In the genomic region with DNA sequence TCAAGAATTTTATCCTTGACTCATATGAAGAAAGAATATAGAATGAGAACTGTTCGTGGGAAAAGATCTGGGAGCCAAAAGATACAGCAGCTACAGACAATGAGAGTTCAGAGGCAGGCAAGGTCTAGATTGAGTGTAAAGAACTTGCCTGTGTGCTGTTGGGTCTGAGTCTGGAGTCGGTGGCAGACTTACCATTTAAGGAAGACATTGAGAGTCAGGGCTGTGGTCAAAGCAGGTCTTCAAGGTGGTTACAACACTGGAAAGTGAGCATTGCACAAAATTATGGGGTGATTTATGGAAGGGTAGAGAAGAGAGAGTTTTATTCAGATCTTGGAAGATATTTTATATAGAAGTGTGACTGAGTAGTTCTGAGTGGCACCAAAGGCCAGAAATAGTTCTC, we compare ENCODE assay signal across 25 cellular contexts.
DNase-seq lines count a peak whose midpoint lies in the region; ATAC-seq and TF ChIP-seq lines count a peak whose summit lies in the region.
"Had no signal": no experiment of that assay in that cellular context is flagged by ENCODE, and none has a peak within 500 bp of the region (broad histone marks: within the 10 kb centered on the region; RNA-seq: fewer than 3 reads in every experiment).

No MANE protein-coding gene starts in this region.

- H3K27ac Mint-ChIP-seq in activated naive CD8-positive, alpha-beta T cell treated with anti-CD3 and anti-CD28 coated beads, Interleukin-2, amount 10 ng/mL, durations not matched to agents 7 days and 5 days, result peak overlapping the region; percentile 36
- no peak overlapping the region for H3K27ac Mint-ChIP-seq in activated naive CD8-positive, alpha-beta T cell treated with anti-CD3 and anti-CD28 coated beads for 36 hours
- H3K27ac Mint-ChIP-seq in T-helper 17 cell, result peak overlapping the region; percentile 60
- H3K27ac Mint-ChIP-seq in progenitor cell of endocrine pancreas, result peak overlapping the region; percentile 9
- H3K27ac Mint-ChIP-seq: B cell, CD14-positive monocyte had no signal

- H3K36me3 Mint-ChIP-seq in activated naive CD8-positive, alpha-beta T cell treated with anti-CD3 and anti-CD28 coated beads, Interleukin-2, amount 10 ng/mL, durations not matched to agents 7 days and 5 days, result peaks cover 7% of the 10 kb centered on the region
- no peaks in the 10 kb centered on the region for H3K36me3 Mint-ChIP-seq in activated naive CD8-positive, alpha-beta T cell treated with anti-CD3 and anti-CD28 coated beads for 36 hours
- H3K36me3 Mint-ChIP-seq in T-helper 17 cell (ENCODE audit: low read depth), result no peaks in the 10 kb centered on the region
- no peaks in the 10 kb centered on the region for H3K36me3 Mint-ChIP-seq in progenitor cell of endocrine pancreas (ENCODE audit: insufficient read depth)
- H3K36me3 Mint-ChIP-seq: CD14-positive monocyte had no signal

- peaks cover 1% of the 10 kb centered on the region for H3K9me3 Mint-ChIP-seq in activated naive CD8-positive, alpha-beta T cell treated with anti-CD3 and anti-CD28 coated beads, Interleukin-2, amount 10 ng/mL, durations not matched to agents 7 days and 5 days
- peaks cover 1% of the 10 kb centered on the region for H3K9me3 Mint-ChIP-seq in activated naive CD8-positive, alpha-beta T cell treated with anti-CD3 and anti-CD28 coated beads for 36 hours
- H3K9me3 Mint-ChIP-seq in progenitor cell of endocrine pancreas (ENCODE audit: low read depth), result no peaks in the 10 kb centered on the region

- WGBS in esophagus muscularis mucosa, result 77% methylated on average over 2 of the region's 2 CpGs

- H3K4me1 ChIP-seq in esophagus muscularis mucosa, result no peaks in the 10 kb centered on the region

- POLR2A ChIA-PET in activated naive CD8-positive, alpha-beta T cell treated with anti-CD3 and anti-CD28 coated beads, Interleukin-2, amount 10 ng/mL, durations not matched to agents 7 days and 5 days (lab: Charles Lee), result no interaction called here

- peaks cover 25% of the 10 kb centered on the region for H3K4me1 Mint-ChIP-seq in activated naive CD8-positive, alpha-beta T cell treated with anti-CD3 and anti-CD28 coated beads, Interleukin-2, amount 10 ng/mL, durations not matched to agents 7 days and 5 days
- peaks cover 5% of the 10 kb centered on the region for H3K4me1 Mint-ChIP-seq in activated naive CD8-positive, alpha-beta T cell treated with anti-CD3 and anti-CD28 coated beads for 36 hours
- peaks cover 28% of the 10 kb centered on the region for H3K4me1 Mint-ChIP-seq in T-helper 17 cell
- H3K4me1 Mint-ChIP-seq in progenitor cell of endocrine pancreas (ENCODE audit: low read depth), result no peaks in the 10 kb centered on the region
- H3K4me1 Mint-ChIP-seq: B cell had no signal

- TF ChIP-seq POLR2A in esophagus muscularis mucosa (IDR thresholded peaks at IDR 0.05; ENCODE audit: low read depth), result no peak

- H3K36me3 ChIP-seq in esophagus muscularis mucosa, result no peaks in the 10 kb centered on the region

- H3K4me3 ChIP-seq in esophagus muscularis mucosa, result no peak overlapping the region
- H3K4me3 ChIP-seq: GM12878 had no signal

- H3K9me3 ChIP-seq in T-helper 17 cell (ENCODE audit: control insufficient read depth, low read length, poor library complexity, severe bottlenecking), result no peaks in the 10 kb centered on the region
- H3K9me3 ChIP-seq in esophagus muscularis mucosa, result no peaks in the 10 kb centered on the region

- intact Hi-C loops in esophagus muscularis mucosa (cut with DNase I), result no loop called here

- H3K27me3 Mint-ChIP-seq in activated naive CD8-positive, alpha-beta T cell treated with anti-CD3 and anti-CD28 coated beads, Interleukin-2, amount 10 ng/mL, durations not matched to agents 7 days and 5 days, result peaks cover 17% of the 10 kb centered on the region
- peaks cover 3% of the 10 kb centered on the region for H3K27me3 Mint-ChIP-seq in activated naive CD8-positive, alpha-beta T cell treated with anti-CD3 and anti-CD28 coated beads for 36 hours
- no peaks in the 10 kb centered on the region for H3K27me3 Mint-ChIP-seq in T-helper 17 cell
- no peaks in the 10 kb centered on the region for H3K27me3 Mint-ChIP-seq in progenitor cell of endocrine pancreas

- no peak for TF ChIP-seq EP300 in esophagus muscularis mucosa (IDR thresholded peaks at IDR 0.05)

- no peak for TF ChIP-seq CTCF in esophagus muscularis mucosa (IDR thresholded peaks at IDR 0.05)
- no peak for TF ChIP-seq CTCF in progenitor cell of endocrine pancreas (IDR thresholded peaks at IDR 0.05; ENCODE audit: unreplicated experiment)

- H3K27ac ChIP-seq in esophagus muscularis mucosa (replicated peaks in 1 of 4), result no peak overlapping the region
- H3K27ac ChIP-seq: KMS-11 had no signal

- no peak overlapping the region for H3K4me3 Mint-ChIP-seq in activated naive CD8-positive, alpha-beta T cell treated with anti-CD3 and anti-CD28 coated beads, Interleukin-2, amount 10 ng/mL, durations not matched to agents 7 days and 5 days
- no peak overlapping the region for H3K4me3 Mint-ChIP-seq in activated naive CD8-positive, alpha-beta T cell treated with anti-CD3 and anti-CD28 coated beads for 36 hours
- H3K4me3 Mint-ChIP-seq in T-helper 17 cell (no peak overlapping the region), progenitor cell of endocrine pancreas (ENCODE audit: low read depth) (no peak overlapping the region)
- H3K4me3 Mint-ChIP-seq: B cell, CD14-positive monocyte had no signal

- no peak for DNase-seq in activated naive CD8-positive, alpha-beta T cell treated with anti-CD3 and anti-CD28 coated beads, Interleukin-2, amount 10 ng/mL, durations not matched to agents 7 days and 5 days
- no peak for DNase-seq in activated naive CD8-positive, alpha-beta T cell treated with anti-CD3 and anti-CD28 coated beads for 36 hours
- no peak for DNase-seq in T-helper 17 cell
- peak; percentile 47 for DNase-seq in esophagus muscularis mucosa (ENCODE audit: extremely low spot score)
- no peak for DNase-seq in progenitor cell of endocrine pancreas (ENCODE audit: low spot score, unreplicated experiment)
- no peak for DNase-seq in HuH-7.5 (ENCODE audit: low spot score)
- no peak for DNase-seq in AML-193 (lab: John Stamatoyannopoulos, UW)
- DNase-seq in glomerular visceral epithelial cell (ENCODE audit: extremely low spot score), result no peak
- DNase-seq: COR-L47; DND-41; IMR-90; MV-4-11; NCI-H1105 treated with DMSO at 0.1 percent for 48 hours; NCI-H2029 treated with DMSO at 0.1 percent for 48 hours; NCI-H2171; NCI-H345; NCI-H524; NCI-H774; NK-92 treated with Interleukin-12 subunit alpha and Interleukin-12 subunit beta, amount 100 ng/mL, for 24 hours; SIG-M5 had no signal

- no peak for ATAC-seq in activated naive CD8-positive, alpha-beta T cell treated with anti-CD3 and anti-CD28 coated beads, Interleukin-2, amount 10 ng/mL, durations not matched to agents 7 days and 5 days (ENCODE audit: low read depth)
- no peak for ATAC-seq in T-helper 17 cell
- ATAC-seq: GM12878, Panc1 had no signal

- H3K27me3 ChIP-seq in esophagus muscularis mucosa, result no peaks in the 10 kb centered on the region
